In the genomic region with DNA sequence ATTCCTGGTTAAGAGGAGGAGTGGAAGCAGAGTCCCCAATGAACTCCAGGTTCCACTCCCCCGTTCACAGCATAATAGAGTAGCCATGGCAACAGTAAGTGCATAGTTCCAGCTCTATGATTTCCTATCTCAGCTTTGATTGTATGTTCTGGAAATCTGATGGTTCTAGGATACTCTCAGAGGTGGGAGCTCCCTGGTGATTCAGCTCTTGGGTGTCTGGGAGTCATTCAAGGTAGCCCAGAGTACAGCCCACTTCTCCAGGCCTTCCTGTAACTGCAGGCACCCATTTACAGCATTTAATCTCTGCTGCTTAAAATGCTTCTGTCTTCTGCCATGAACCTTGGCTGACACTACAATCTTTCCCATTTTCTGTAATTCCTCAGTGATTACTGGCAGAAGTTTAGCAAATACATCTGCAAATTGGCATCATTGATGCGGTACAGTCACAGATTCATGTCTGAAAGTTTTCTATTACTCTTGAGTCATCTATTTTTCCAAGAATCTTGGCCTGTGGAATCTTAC, we compare ENCODE assay signal across 1 cellular context.
TF ChIP-seq lines count a peak whose summit lies in the region.

No MANE protein-coding gene starts in this region.

TF ChIP-seq in IMR-90, 13 proteins besides CTCF, POLR2A, EP300 and RAD21:
- TF ChIP-seq, protein P1, sequence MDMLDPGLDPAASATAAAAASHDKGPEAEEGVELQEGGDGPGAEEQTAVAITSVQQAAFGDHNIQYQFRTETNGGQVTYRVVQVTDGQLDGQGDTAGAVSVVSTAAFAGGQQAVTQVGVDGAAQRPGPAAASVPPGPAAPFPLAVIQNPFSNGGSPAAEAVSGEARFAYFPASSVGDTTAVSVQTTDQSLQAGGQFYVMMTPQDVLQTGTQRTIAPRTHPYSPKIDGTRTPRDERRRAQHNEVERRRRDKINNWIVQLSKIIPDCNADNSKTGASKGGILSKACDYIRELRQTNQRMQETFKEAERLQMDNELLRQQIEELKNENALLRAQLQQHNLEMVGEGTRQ (IDR thresholded peaks at IDR 0.05; ENCODE audit: low read depth, low read length), result no peak
- no peak for TF ChIP-seq RCOR1 (IDR thresholded peaks at IDR 0.05; ENCODE audit: insufficient replicate concordance, low read length)
- TF ChIP-seq MAZ (IDR thresholded peaks at IDR 0.05; ENCODE audit: borderline replicate concordance, low read depth, low read length), result no peak
- TF ChIP-seq FOS (IDR thresholded peaks at IDR 0.05; ENCODE audit: low read depth, low read length), result no peak
- TF ChIP-seq RFX5 (IDR thresholded peaks at IDR 0.05; ENCODE audit: low read depth, low read length), result no peak
- TF ChIP-seq NFE2L2 (IDR thresholded peaks at IDR 0.05; ENCODE audit: low read depth, low read length), result no peak
- TF ChIP-seq SMC3 (IDR thresholded peaks at IDR 0.05; ENCODE audit: low read depth, low read length), result no peak
- TF ChIP-seq CEBPB (IDR thresholded peaks at IDR 0.05; ENCODE audit: low read depth, low read length), result no peak
- TF ChIP-seq CHD1 (IDR thresholded peaks at IDR 0.05; ENCODE audit: low read depth, low read length), result no peak
- TF ChIP-seq BHLHE40 (IDR thresholded peaks at IDR 0.05; ENCODE audit: low read depth, low read length), result no peak
- no peak for TF ChIP-seq MXI1 (IDR thresholded peaks at IDR 0.05; ENCODE audit: borderline replicate concordance, low read depth, low read length)
- TF ChIP-seq, protein P2, sequence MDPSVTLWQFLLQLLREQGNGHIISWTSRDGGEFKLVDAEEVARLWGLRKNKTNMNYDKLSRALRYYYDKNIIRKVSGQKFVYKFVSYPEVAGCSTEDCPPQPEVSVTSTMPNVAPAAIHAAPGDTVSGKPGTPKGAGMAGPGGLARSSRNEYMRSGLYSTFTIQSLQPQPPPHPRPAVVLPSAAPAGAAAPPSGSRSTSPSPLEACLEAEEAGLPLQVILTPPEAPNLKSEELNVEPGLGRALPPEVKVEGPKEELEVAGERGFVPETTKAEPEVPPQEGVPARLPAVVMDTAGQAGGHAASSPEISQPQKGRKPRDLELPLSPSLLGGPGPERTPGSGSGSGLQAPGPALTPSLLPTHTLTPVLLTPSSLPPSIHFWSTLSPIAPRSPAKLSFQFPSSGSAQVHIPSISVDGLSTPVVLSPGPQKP (IDR thresholded peaks at IDR 0.05; ENCODE audit: borderline replicate concordance, low read depth, low read length), result no peak
- TF ChIP-seq MAFK (IDR thresholded peaks at IDR 0.05; ENCODE audit: low read depth, low read length), result no peak
